In the genomic region with DNA sequence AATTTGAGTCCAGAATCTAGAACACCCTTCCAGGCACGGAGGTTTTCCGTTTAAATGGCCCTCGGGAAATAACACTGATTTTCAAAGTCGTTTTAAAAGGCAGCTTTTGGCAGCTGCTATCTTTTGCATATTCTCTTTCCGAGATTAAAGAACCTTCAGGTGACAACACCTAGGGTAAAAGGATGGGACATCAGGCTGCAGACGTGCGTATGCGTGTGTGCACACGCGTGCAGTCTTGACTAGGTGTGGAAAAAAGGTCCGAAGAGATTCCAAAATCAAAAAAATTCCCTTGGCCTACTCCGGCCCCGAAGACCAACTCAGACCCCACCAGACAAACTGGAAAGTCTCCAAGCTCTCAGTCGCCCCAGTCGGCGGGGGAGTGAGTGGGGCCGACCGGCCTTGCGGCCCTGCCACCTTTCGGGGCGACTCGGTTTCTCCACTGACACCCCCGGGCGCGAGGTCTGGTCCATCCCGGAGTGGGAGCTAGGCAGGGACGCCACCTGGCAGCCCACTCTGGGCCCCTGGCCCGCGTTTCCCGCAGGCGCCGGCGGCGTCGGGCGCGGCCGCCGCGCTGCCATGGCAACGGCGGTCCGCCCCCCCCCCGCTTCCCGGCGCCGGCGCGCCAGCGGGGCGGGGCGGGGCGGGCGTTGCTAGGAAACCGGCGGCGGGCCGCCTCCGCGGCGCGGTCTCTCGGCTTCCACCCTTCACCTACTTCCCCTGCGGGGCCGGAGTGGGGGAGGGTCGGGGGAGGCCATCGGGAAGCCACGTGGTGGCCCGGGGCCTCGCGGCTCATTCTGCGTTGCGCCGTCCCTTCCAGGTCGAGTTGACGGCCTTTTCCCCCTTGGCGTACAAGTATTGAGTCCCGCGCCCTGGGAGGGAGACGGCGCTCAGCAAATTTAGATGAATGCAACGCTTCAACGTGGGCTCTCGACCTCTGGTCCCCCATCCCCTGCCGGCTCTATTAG, we compare ENCODE assay signal across 8 cellular contexts.
A peak's percentile ranks its signal among the peaks of the same experiment; 100 is the strongest.
DNase-seq lines count a peak whose midpoint lies in the region; TF ChIP-seq lines count a peak whose summit lies in the region.

No MANE protein-coding gene starts in this region.

- peak overlapping the region; percentile 96 for H4K91ac ChIP-seq in trophoblast cell (ENCODE audit: low read depth, low read length)

- no peaks in the 10 kb centered on the region for H3K36me3 ChIP-seq in GM23248 (ENCODE audit: low read depth)
- H3K36me3 ChIP-seq in trophoblast cell (ENCODE audit: control insufficient read depth in 1 of 2, insufficient read depth in 2 of 2, low read length in 2 of 2) = peaks cover 0 to 3% of the 10 kb centered on the region in 2 experiments
- no peaks in the 10 kb centered on the region for H3K36me3 ChIP-seq in tibial artery

- H3K79me1 ChIP-seq in trophoblast cell (ENCODE audit: low read length) = peaks cover 14% of the 10 kb centered on the region

- no peaks in the 10 kb centered on the region for H4K20me1 ChIP-seq in GM23248 (ENCODE audit: insufficient read depth)

- no peaks in the 10 kb centered on the region for H3K27me3 Mint-ChIP-seq in activated naive CD8-positive, alpha-beta T cell treated with anti-CD3 and anti-CD28 coated beads for 36 hours

- TF ChIP-seq CTCF in tibial artery (IDR thresholded peaks at IDR 0.05) = no peak

- H3K27me3 ChIP-seq in GM23248 (replicated peaks; ENCODE audit: insufficient read depth) (no peaks in the 10 kb centered on the region), trophoblast cell (ENCODE audit: insufficient read depth, low read length) (no peaks in the 10 kb centered on the region), tibial artery (no peaks in the 10 kb centered on the region)

- H3K27ac Mint-ChIP-seq in activated naive CD8-positive, alpha-beta T cell treated with anti-CD3 and anti-CD28 coated beads for 36 hours = peak overlapping the region; percentile 92

- H4K8ac ChIP-seq in trophoblast cell (ENCODE audit: low read depth, low read length) = peak overlapping the region; percentile 95

- no peaks in the 10 kb centered on the region for H3K9me2 ChIP-seq in GM23248 (ENCODE audit: insufficient read depth)

- peak overlapping the region; percentile 82 for H3K9ac ChIP-seq in GM23248
- H3K9ac ChIP-seq in trophoblast cell (ENCODE audit: low read length) = peak overlapping the region; percentile 67

- H3K4me3 ChIP-seq in GM23248 (peak overlapping the region; percentile 73), trophoblast cell (ENCODE audit: low read depth, low read length) (peak overlapping the region; percentile 60), tibial artery (peak overlapping the region; percentile 56 to 70)

- H3K27ac ChIP-seq in GM23248 = peak overlapping the region; percentile 91
- peak overlapping the region; percentile 85 for H3K27ac ChIP-seq in trophoblast cell (ENCODE audit: low read depth, low read length)
- peak overlapping the region; percentile 62 to 63 for H3K27ac ChIP-seq in tibial artery

- in situ Hi-C loops in GM23248 (cut with MboI) = no loop called here

- peak overlapping the region; percentile 95 for H4K12ac ChIP-seq in trophoblast cell (ENCODE audit: low read depth, low read length)

- no peak overlapping the region for H3K23ac ChIP-seq in trophoblast cell (ENCODE audit: low read length)

- intact Hi-C loops in cardiac septum (cut with DNase I) (loop anchor here (2.0 kb wide), 2 partner anchors 83 to 285 kb away; partner anchors contain the start of gene FOXN3), tibial artery (cut with DNase I; ENCODE audit: low total_unique reads) (no loop called here)

- no peaks in the 10 kb centered on the region for H3K79me2 ChIP-seq in GM23248 (ENCODE audit: insufficient read depth)
- H3K79me2 ChIP-seq in trophoblast cell (ENCODE audit: control insufficient read depth, insufficient read depth, low read length, poor library complexity) = peaks cover 1% of the 10 kb centered on the region

- H2AK5ac ChIP-seq in trophoblast cell (ENCODE audit: low read length) = peak overlapping the region; percentile 15

- H2BK120ac ChIP-seq in trophoblast cell (ENCODE audit: insufficient read depth, low read length, poor library complexity) = peak overlapping the region; percentile 98

- H3F3A ChIP-seq in GM23248 (ENCODE audit: insufficient read depth) = peaks cover 22% of the 10 kb centered on the region

- H2AFZ ChIP-seq in GM23248 (peak overlapping the region; percentile 88), trophoblast cell (ENCODE audit: insufficient read depth, low read length, poor library complexity) (peak overlapping the region; percentile 100)

- H3K14ac ChIP-seq in trophoblast cell (ENCODE audit: low read length) = peak overlapping the region; percentile 88

- peak overlapping the region; percentile 95 for H2BK12ac ChIP-seq in trophoblast cell (ENCODE audit: low read length)

- H3K18ac ChIP-seq in trophoblast cell (ENCODE audit: low read length) = peak overlapping the region; percentile 98

- H3K4me3 Mint-ChIP-seq in activated naive CD8-positive, alpha-beta T cell treated with anti-CD3 and anti-CD28 coated beads for 36 hours = peak overlapping the region; percentile 60

- H3K9me3 Mint-ChIP-seq in activated naive CD8-positive, alpha-beta T cell treated with anti-CD3 and anti-CD28 coated beads for 36 hours = peaks cover 24% of the 10 kb centered on the region

- H3K9me3 ChIP-seq in GM23248 (ENCODE audit: low read depth) = no peaks in the 10 kb centered on the region
- peaks cover 3% of the 10 kb centered on the region for H3K9me3 ChIP-seq in trophoblast cell (ENCODE audit: insufficient read depth, low read depth, low read length)
- no peaks in the 10 kb centered on the region for H3K9me3 ChIP-seq in tibial artery

- DNase-seq in DMS153 (lab: John Stamatoyannopoulos, UW) (peak; percentile 61), GM23248 (peak; percentile 89), LoVo (ENCODE audit: low spot score) (peak; percentile 72), SKM-1 (lab: John Stamatoyannopoulos, UW; ENCODE audit: unreplicated experiment) (peak; percentile 6), cardiac septum (ENCODE audit: low spot score) (peak; percentile 97), trophoblast cell (peak; percentile 97 to 98), tibial artery (peak; percentile 77 to 86)
- DNase-seq in activated naive CD8-positive, alpha-beta T cell treated with anti-CD3 and anti-CD28 coated beads for 36 hours = peak; percentile 83

- H3K36me3 Mint-ChIP-seq in activated naive CD8-positive, alpha-beta T cell treated with anti-CD3 and anti-CD28 coated beads for 36 hours = peaks cover 17% of the 10 kb centered on the region

- WGBS in GM23248 (ENCODE audit: low coverage in 1 of 2, low lambda C conversion rate in 2 of 2, missing lambda C conversion rate in 2 of 2), 2 experiments = 5 to 9% methylated on average over 29 to 57 of the region's 85 CpGs
- WGBS in trophoblast cell (ENCODE audit: extremely low coverage, insufficient coverage, insufficient read length) = no CpG with 5 or more reads among the region's 85 CpGs

- H3K4me1 ChIP-seq in GM23248 (ENCODE audit: insufficient read depth) (peaks cover 13% of the 10 kb centered on the region), trophoblast cell (ENCODE audit: control insufficient read depth in 1 of 2, insufficient read depth in 2 of 2, low read length in 2 of 2) (peaks cover 12 to 14% of the 10 kb centered on the region in 2 experiments), tibial artery (peaks cover 0 to 13% (median 9%) of the 10 kb centered on the region in 4 donors)

- H3K4ac ChIP-seq in trophoblast cell (ENCODE audit: low read depth, low read length) = peak overlapping the region; percentile 94

- peak overlapping the region; percentile 82 for H3K4me2 ChIP-seq in GM23248 (ENCODE audit: unreplicated experiment)
- H3K4me2 ChIP-seq in trophoblast cell (ENCODE audit: low read length) = peak overlapping the region; percentile 68

- peaks cover 48% of the 10 kb centered on the region for H3K4me1 Mint-ChIP-seq in activated naive CD8-positive, alpha-beta T cell treated with anti-CD3 and anti-CD28 coated beads for 36 hours

- peak overlapping the region; percentile 96 for H2BK5ac ChIP-seq in trophoblast cell (ENCODE audit: low read depth, low read length, poor library complexity)

Comparison
In these comparisons a context has a peak if more than half of its experiments do, and no peak if none do; other contexts are left out.
1. Peak in every context shown above with its lines: DNase-seq, H3K4me3 ChIP-seq and H3K27ac ChIP-seq.
2. DNase-seq: peak in every context shown above with its lines; median percentile 98 in trophoblast cell; 97 in cardiac septum; 89 in GM23248; 83 in activated naive CD8-positive, alpha-beta T cell treated with anti-CD3 and anti-CD28 coated beads for 36 hours; 82 in tibial artery; 72 in LoVo; 61 in DMS153; 6 in SKM-1.